8 cellular contexts compared by ENCODE assay signal in genomic region chr6:26033132-26033941, GRCh38. TPM values are rescaled to one million over a fixed set of nuclear protein-coding genes. Genes with fewer than 3 reads are reported as not detected.
A peak's percentile ranks its signal among the peaks of the same experiment; 100 is the strongest.
DNase-seq lines count a peak whose midpoint lies in the region; ATAC-seq and TF ChIP-seq lines count a peak whose summit lies in the region.

No MANE protein-coding gene starts in this region.

- peaks cover 60% of the 10 kb centered on the region for H3K36me3 Mint-ChIP-seq in Calu3 (ENCODE audit: insufficient read depth, unreplicated experiment)
- H3K36me3 Mint-ChIP-seq in activated CD4-positive, alpha-beta memory T cell treated with anti-CD3 and anti-CD28 coated beads for 36 hours: peaks cover 13% of the 10 kb centered on the region
- peaks cover 28% of the 10 kb centered on the region for H3K36me3 Mint-ChIP-seq in effector memory CD8-positive, alpha-beta T cell (ENCODE audit: insufficient read depth)

- POLR2A ChIA-PET in activated CD4-positive, alpha-beta memory T cell treated with anti-CD3 and anti-CD28 coated beads for 36 hours (lab: Charles Lee): interaction anchor here (0.6 to 16.3 kb wide), 18 partner anchors 9 to 1832 kb away, joined by 3 to 675 read pairs (median 10); partner anchors contain the start of gene TRIM38

- intact Hi-C loops in Calu3 (cut with micrococcal nuclease; ENCODE audit: unreplicated experiment): loop anchor here (2.0 to 5.0 kb wide), 2 partner anchors 21 to 164 kb away; a partner anchor contains a TSS
- intact Hi-C loops in activated CD4-positive, alpha-beta memory T cell treated with anti-CD3 and anti-CD28 coated beads for 36 hours (cut with micrococcal nuclease): loop anchor here (1.0 to 5.0 kb wide), 6 partner anchors 10 to 1779 kb away; a partner anchor contains a TSS

- no peak for TF ChIP-seq CTCF in Calu3 (IDR thresholded peaks at IDR 0.05; ENCODE audit: unreplicated experiment)

- DNase-seq in Calu3: peak; percentile 64
- peak; percentile 98 for DNase-seq in NCI-H748 treated with DMSO at 0.1 percent for 48 hours (lab: John Stamatoyannopoulos, UW)
- peak; percentile 84 for DNase-seq in activated CD4-positive, alpha-beta memory T cell treated with anti-CD3 and anti-CD28 coated beads for 36 hours
- DNase-seq in effector memory CD8-positive, alpha-beta T cell: peak; percentile 41 to 58 (median 44)
- DNase-seq in medulla oblongata (ENCODE audit: extremely low spot score): peak; percentile 96
- DNase-seq in stimulated activated naive CD8-positive, alpha-beta T cell treated with anti-CD3 and anti-CD28 coated beads, Interleukin-15, amount 100 ng/mL, for 72 hours: peak; percentile 84 to 91

- no peaks in the 10 kb centered on the region for H3K9me3 Mint-ChIP-seq in Calu3 (ENCODE audit: low read depth, unreplicated experiment)
- no peaks in the 10 kb centered on the region for H3K9me3 Mint-ChIP-seq in activated CD4-positive, alpha-beta memory T cell treated with anti-CD3 and anti-CD28 coated beads for 36 hours
- no peaks in the 10 kb centered on the region for H3K9me3 Mint-ChIP-seq in effector memory CD8-positive, alpha-beta T cell
- H3K9me3 Mint-ChIP-seq in stimulated activated naive CD8-positive, alpha-beta T cell treated with anti-CD3 and anti-CD28 coated beads, Interleukin-15, amount 100 ng/mL, for 72 hours: no peaks in the 10 kb centered on the region

- no peaks in the 10 kb centered on the region for H3K27me3 Mint-ChIP-seq in Calu3 (ENCODE audit: unreplicated experiment)
- peaks cover 12% of the 10 kb centered on the region for H3K27me3 Mint-ChIP-seq in activated CD4-positive, alpha-beta memory T cell treated with anti-CD3 and anti-CD28 coated beads for 36 hours
- no peaks in the 10 kb centered on the region for H3K27me3 Mint-ChIP-seq in effector memory CD8-positive, alpha-beta T cell
- H3K27me3 Mint-ChIP-seq in stimulated activated naive CD8-positive, alpha-beta T cell treated with anti-CD3 and anti-CD28 coated beads, Interleukin-15, amount 100 ng/mL, for 72 hours: no peaks in the 10 kb centered on the region

- peak overlapping the region; percentile 88 for H3K4me3 Mint-ChIP-seq in Calu3 (ENCODE audit: low read depth, unreplicated experiment)
- peak overlapping the region; percentile 83 for H3K4me3 Mint-ChIP-seq in activated CD4-positive, alpha-beta memory T cell treated with anti-CD3 and anti-CD28 coated beads for 36 hours
- peak overlapping the region; percentile 87 to 93 for H3K4me3 Mint-ChIP-seq in effector memory CD8-positive, alpha-beta T cell
- H3K4me3 Mint-ChIP-seq in stimulated activated naive CD8-positive, alpha-beta T cell treated with anti-CD3 and anti-CD28 coated beads, Interleukin-15, amount 100 ng/mL, for 72 hours: peak overlapping the region; percentile 81 to 88

- H3K27ac Mint-ChIP-seq in Calu3 (ENCODE audit: unreplicated experiment): peak overlapping the region; percentile 100
- H3K27ac Mint-ChIP-seq in activated CD4-positive, alpha-beta memory T cell treated with anti-CD3 and anti-CD28 coated beads for 36 hours: peak overlapping the region; percentile 99
- H3K27ac Mint-ChIP-seq in effector memory CD8-positive, alpha-beta T cell: peak overlapping the region; percentile 93 to 95
- H3K27ac Mint-ChIP-seq in stimulated activated naive CD8-positive, alpha-beta T cell treated with anti-CD3 and anti-CD28 coated beads, Interleukin-15, amount 100 ng/mL, for 72 hours: peak overlapping the region; percentile 98

- ATAC-seq in GM19467 (IDR thresholded peaks at IDR 0.05; ENCODE audit: unreplicated experiment): peak; percentile 52
- ATAC-seq in HG03565 (IDR thresholded peaks at IDR 0.05; ENCODE audit: unreplicated experiment): peak; percentile 57
- peak; percentile 62 for ATAC-seq in effector memory CD8-positive, alpha-beta T cell (replicated peaks)
- ATAC-seq in stimulated activated naive CD8-positive, alpha-beta T cell treated with anti-CD3 and anti-CD28 coated beads, Interleukin-15, amount 100 ng/mL, for 72 hours: peak; percentile 67

- H3K4me1 Mint-ChIP-seq in Calu3 (ENCODE audit: low read depth, unreplicated experiment): peaks cover 62% of the 10 kb centered on the region
- peaks cover 36% of the 10 kb centered on the region for H3K4me1 Mint-ChIP-seq in activated CD4-positive, alpha-beta memory T cell treated with anti-CD3 and anti-CD28 coated beads for 36 hours (ENCODE audit: low read depth)
- peaks cover 24 to 41% of the 10 kb centered on the region in 2 donors for H3K4me1 Mint-ChIP-seq in effector memory CD8-positive, alpha-beta T cell (ENCODE audit: low read depth in 2 of 2)
- H3K4me1 Mint-ChIP-seq in stimulated activated naive CD8-positive, alpha-beta T cell treated with anti-CD3 and anti-CD28 coated beads, Interleukin-15, amount 100 ng/mL, for 72 hours: peaks cover 56% of the 10 kb centered on the region

- BruUV-seq in Calu3 (replicated peaks; lab: Mats Ljungman, UMichigan): TSS peak; percentile 29

- CTCF ChIA-PET in Calu3 (lab: Charles Lee): interaction anchor here (0.5 to 3.3 kb wide), 4 partner anchors 10 to 165 kb away, joined by 4 to 20 read pairs (median 10); a partner anchor contains a TSS
- CTCF ChIA-PET in activated CD4-positive, alpha-beta memory T cell treated with anti-CD3 and anti-CD28 coated beads for 36 hours (lab: Charles Lee): interaction anchor here (0.6 to 9.0 kb wide), 6 partner anchors 11 to 575 kb away, joined by 4 to 87 read pairs (median 6); a partner anchor contains a TSS

RNA-seq across cellular contexts. Expression of gene HFE, which starts 53.9 kb away (rescaled TPM):
- total RNA-seq in Calu3 (2022): 24.9 and 27.1 TPM in 2 replicates
- total RNA-seq in activated CD4-positive, alpha-beta memory T cell treated with anti-CD3 and anti-CD28 coated beads for 36 hours: 1 to 10 TPM; 1.0 to 1.4 TPM

Comparison
In these comparisons a context has a peak if more than half of its experiments do, and no peak if none do; other contexts are left out.
1. Peak in every context shown above with its lines: DNase-seq and ATAC-seq.
2. DNase-seq: peak in every context shown above with its lines; median percentile 98 in NCI-H748 treated with DMSO at 0.1 percent for 48 hours; 96 in medulla oblongata; 88 in stimulated activated naive CD8-positive, alpha-beta T cell treated with anti-CD3 and anti-CD28 coated beads, Interleukin-15, amount 100 ng/mL, for 72 hours; 84 in activated CD4-positive, alpha-beta memory T cell treated with anti-CD3 and anti-CD28 coated beads for 36 hours; 64 in Calu3; 44 in effector memory CD8-positive, alpha-beta T cell.
3. RNA of gene HFE, which starts 53.9 kb away (total RNA-seq): 24.9 to 27.1 TPM in Calu3; 1.0 to 1.4 TPM in activated CD4-positive, alpha-beta memory T cell treated with anti-CD3 and anti-CD28 coated beads for 36 hours; every median in the first group is over 10 times any median in the second.